Comparison of ENCODE assay signal across 11 cellular contexts in the genomic region with DNA sequence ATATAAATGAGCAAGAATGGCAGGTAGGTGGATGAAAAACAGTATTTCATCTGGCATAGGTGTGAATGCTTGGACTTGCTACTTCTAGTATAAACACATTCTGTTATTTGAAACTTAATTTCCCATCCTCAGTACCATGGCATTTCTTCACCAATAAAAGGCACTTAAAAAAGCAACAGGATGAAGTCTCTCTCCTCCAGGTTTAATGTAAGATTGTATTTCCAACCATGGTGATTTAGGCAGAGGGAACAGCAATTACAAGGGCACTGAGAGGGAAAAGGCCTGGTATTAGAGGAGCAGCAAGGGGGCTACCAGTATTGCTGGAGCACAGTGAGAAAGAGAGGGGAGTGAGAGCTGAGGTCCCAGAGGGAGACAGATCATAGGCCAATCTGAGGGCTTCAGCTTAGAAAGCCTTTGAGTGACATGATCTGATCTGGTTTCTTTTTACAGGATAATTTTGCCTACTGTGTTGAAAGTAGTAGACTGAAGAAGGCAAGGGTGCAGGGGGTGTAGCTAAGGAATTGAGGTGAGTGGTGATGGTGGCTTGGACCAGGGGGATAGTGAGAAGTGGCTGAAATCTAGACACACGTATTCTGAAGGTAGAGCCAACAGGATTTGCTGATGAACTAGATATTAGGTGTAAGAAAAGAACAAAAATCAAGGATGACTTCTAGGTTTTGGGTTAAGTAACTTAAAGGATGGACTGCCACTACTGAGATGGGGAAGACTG.
DNase-seq lines count a peak whose midpoint lies in the region; ATAC-seq, FAIRE-seq and TF ChIP-seq lines count a peak whose summit lies in the region.
"Had no signal": no experiment of that assay in that cellular context is flagged by ENCODE, and none has a peak within 500 bp of the region (broad histone marks: within the 10 kb centered on the region; RNA-seq: fewer than 3 reads in every experiment).

No MANE protein-coding gene starts in this region.

- H3K4me1 Mint-ChIP-seq in brain = peaks cover 50% of the 10 kb centered on the region

- H3K27me3 Mint-ChIP-seq in brain = no peaks in the 10 kb centered on the region

- H3K36me3 Mint-ChIP-seq in brain = peaks cover 26% of the 10 kb centered on the region

- no peak for DNase-seq in GM12892 (ENCODE audit: insufficient read length)
- peak; percentile 19 for DNase-seq in NCI-H2227 (lab: John Stamatoyannopoulos, UW; ENCODE audit: unreplicated experiment)
- DNase-seq in gastrocnemius medialis = no peak
- no peak for DNase-seq in vagina (ENCODE audit: extremely low spot score in 2 of 2)
- DNase-seq in stimulated activated CD4-positive, alpha-beta T cell treated with anti-CD3 and anti-CD28 coated beads, Interleukin-2, amount 100 ng/mL, for 48 hours = no peak
- no peak for DNase-seq in stimulated activated CD4-positive, alpha-beta T cell treated with anti-CD3 and anti-CD28 coated beads, Interleukin-4, amount 100 ng/mL, for 4 hours
- DNase-seq: brain microvascular endothelial cell, COR-L47, NCI-H187 treated with DMSO at 0.1 percent for 48 hours had no signal

- no peaks in the 10 kb centered on the region for H3K9me3 Mint-ChIP-seq in brain

- H3K27ac ChIP-seq in gastrocnemius medialis (peak overlapping the region; percentile 53 to 70 (median 58)), vagina (no peak overlapping the region)
- H3K27ac ChIP-seq: brain microvascular endothelial cell had no signal

- no peaks in the 10 kb centered on the region for H3K27me3 ChIP-seq in gastrocnemius medialis
- no peaks in the 10 kb centered on the region for H3K27me3 ChIP-seq in vagina
- H3K27me3 ChIP-seq: brain microvascular endothelial cell had no signal

- TF ChIP-seq POLR2A in GM12892 (IDR thresholded peaks at IDR 0.05; ENCODE audit: low read depth, low read length) (no peak), gastrocnemius medialis (IDR thresholded peaks at IDR 0.05) (no peak), vagina (IDR thresholded peaks at IDR 0.05) (no peak)

- no peak overlapping the region for H3K4me3 Mint-ChIP-seq in brain

- H3K36me3 ChIP-seq in gastrocnemius medialis (no peaks in the 10 kb centered on the region), vagina (no peaks in the 10 kb centered on the region)
- H3K36me3 ChIP-seq: brain microvascular endothelial cell had no signal

- in situ Hi-C loops in gastrocnemius medialis (cut with MboI; ENCODE audit: low sequenced_read_pairs in 4 of 4) = no loop called here

- H3K4me3 ChIP-seq in gastrocnemius medialis (no peak overlapping the region), vagina (no peak overlapping the region)

- ATAC-seq in gastrocnemius medialis = peak in 1 of 2 donors; percentile 15

- H3K9me3 ChIP-seq in gastrocnemius medialis (no peaks in the 10 kb centered on the region), vagina (no peaks in the 10 kb centered on the region)

- FAIRE-seq in GM12892 (lab: Jason Lieb, UNC) = peak; percentile 78
- FAIRE-seq: frontal cortex had no signal

- TF ChIP-seq CTCF in brain (conservative IDR thresholded peaks at IDR 0.05) = no peak
- no peak for TF ChIP-seq CTCF in gastrocnemius medialis (IDR thresholded peaks at IDR 0.05 in 4 of 5, conservative IDR thresholded peaks at IDR 0.05 in 1 of 5)
- TF ChIP-seq CTCF in vagina (IDR thresholded peaks at IDR 0.05) = no peak

- H3K4me1 ChIP-seq in gastrocnemius medialis (peaks cover 57 to 69% of the 10 kb centered on the region in 2 donors), vagina (peaks cover 42% of the 10 kb centered on the region)

- H3K27ac Mint-ChIP-seq in brain = peak overlapping the region in 3 of 5 experiments; percentile 10 to 63 (median 43)

- intact Hi-C loops in gastrocnemius medialis (cut with DNase I; ENCODE audit: low total_unique reads) = no loop called here
- intact Hi-C loops in vagina (cut with DNase I) = no loop called here
